ENCODE assay signal across 17 cellular contexts in genomic region chr4:118883861-118884260, GRCh38. TPM values are rescaled to one million over a fixed set of nuclear protein-coding genes. Genes with fewer than 3 reads are reported as not detected.
DNase-seq lines count a peak whose midpoint lies in the region; ATAC-seq and TF ChIP-seq lines count a peak whose summit lies in the region.
"Had no signal": no experiment of that assay in that cellular context is flagged by ENCODE, and none has a peak within 500 bp of the region (broad histone marks: within the 10 kb centered on the region; RNA-seq: fewer than 3 reads in every experiment).

No MANE protein-coding gene starts in this region.

- no peak overlapping the region for H3K9ac ChIP-seq in SK-N-SH

- H3K4me1 ChIP-seq in GM23338 (ENCODE audit: insufficient read depth) (peaks cover 16% of the 10 kb centered on the region), SK-N-SH (ENCODE audit: control insufficient read depth in 1 of 2, insufficient read depth in 2 of 2, low read depth in 1 of 2, low read length in 1 of 2) (peaks cover 0 to 3% of the 10 kb centered on the region in 2 experiments; a peak in 2 of 4 replicates), foreskin keratinocyte (peaks cover 17% of the 10 kb centered on the region)
- H3K4me1 ChIP-seq: right atrium auricular region had no signal

- peak; percentile 34 for TF ChIP-seq CTCF in BJ (IDR thresholded peaks at IDR 0.05; ENCODE audit: insufficient read depth, low read depth, low read length)
- TF ChIP-seq CTCF in GM23338 (conservative IDR thresholded peaks at IDR 0.05; ENCODE audit: low read depth in 2 of 2), result peak; percentile 47 to 53
- peak; percentile 42 for TF ChIP-seq CTCF in SK-N-SH (IDR thresholded peaks at IDR 0.05)
- peak; percentile 39 for TF ChIP-seq CTCF in foreskin keratinocyte (conservative IDR thresholded peaks at IDR 0.05)

- CTCF ChIA-PET in BJ (lab: Yijun Ruan, JAX), result interaction anchor here (1.0 to 3.0 kb wide), 4 partner anchors 9 to 78 kb away, joined by 3 to 9 read pairs (median 4); no protein-coding TSS in a partner anchor
- CTCF ChIA-PET in SK-N-SH (lab: Yijun Ruan, JAX), result interaction anchor here (0.8 to 3.3 kb wide), 14 partner anchors 10 to 200 kb away, joined by 3 to 16 read pairs (median 4); no protein-coding TSS in a partner anchor

- H3K4me3 ChIP-seq in BJ (ENCODE audit: low read depth, low read length) (no peak overlapping the region), GM23338 (no peak overlapping the region), SK-N-SH (ENCODE audit: low read depth in 2 of 2, low read length in 1 of 2) (no peak overlapping the region)
- H3K4me3 ChIP-seq: cardiac muscle cell, heart right ventricle, right atrium auricular region, SK-N-MC, transverse colon had no signal

- no peaks in the 10 kb centered on the region for H3K36me3 ChIP-seq in BJ (ENCODE audit: control insufficient read depth, insufficient read depth, low read length)
- H3K36me3 ChIP-seq in GM23338 (ENCODE audit: insufficient read depth), result no peaks in the 10 kb centered on the region; the same call in 1 of the 2 replicates
- no peaks in the 10 kb centered on the region for H3K36me3 ChIP-seq in SK-N-SH (replicated peaks in 1 of 2; ENCODE audit: control insufficient read depth in 1 of 2, insufficient read depth in 2 of 2, low read length in 1 of 2)
- H3K36me3 ChIP-seq: cardiac muscle cell, heart right ventricle, right atrium auricular region, transverse colon had no signal

- H3K27me3 ChIP-seq in BJ (ENCODE audit: control insufficient read depth, insufficient read depth, low read length) (no peaks in the 10 kb centered on the region; the same call in 1 of the 2 replicates), GM23338 (ENCODE audit: insufficient read depth) (no peaks in the 10 kb centered on the region), SK-N-SH (ENCODE audit: insufficient read depth) (no peaks in the 10 kb centered on the region), foreskin keratinocyte (no peaks in the 10 kb centered on the region)
- H3K27me3 ChIP-seq: cardiac muscle cell, right atrium auricular region had no signal

- H2AFZ ChIP-seq in GM23338 (0 out of 2 replicates have a peak overlapping the region, but pooled peaks have one; percentile 4), SK-N-SH (ENCODE audit: low read depth) (no peak overlapping the region)

- H3K36me3 Mint-ChIP-seq in GM23338 (ENCODE audit: low read depth), result peaks cover 3% of the 10 kb centered on the region; the same call in 1 of the 3 replicates

- TF ChIP-seq EP300 in SK-N-SH (IDR thresholded peaks at IDR 0.05; ENCODE audit: borderline replicate concordance in 1 of 2, low read depth in 1 of 2, low read length in 1 of 2), result no peak

- peak overlapping the region; percentile 60; the same call in 1 of the 2 replicates for H3K27ac Mint-ChIP-seq in GM23338

- no peaks in the 10 kb centered on the region for H4K20me1 ChIP-seq in GM23338 (replicated peaks; ENCODE audit: insufficient read depth)
- no peaks in the 10 kb centered on the region for H4K20me1 ChIP-seq in SK-N-SH (ENCODE audit: insufficient read depth)

- H3K79me2 ChIP-seq in GM23338 (replicated peaks; ENCODE audit: insufficient read depth), result no peaks in the 10 kb centered on the region
- H3K79me2 ChIP-seq in SK-N-SH (ENCODE audit: insufficient read depth), result no peaks in the 10 kb centered on the region

- WGBS in SK-N-SH (ENCODE audit: low lambda C conversion rate), result 54% methylated on average over 1 of the region's 1 CpG

- no peaks in the 10 kb centered on the region for H3K27me3 Mint-ChIP-seq in GM23338 (ENCODE audit: insufficient read depth, low read depth, poor library complexity)

- no peaks in the 10 kb centered on the region for H3K9me2 ChIP-seq in GM23338 (ENCODE audit: insufficient read depth)
- no peaks in the 10 kb centered on the region; the same call in 1 of the 2 replicates for H3K9me2 ChIP-seq in SK-N-SH

- H3F3A ChIP-seq in GM23338 (replicated peaks; ENCODE audit: low read depth), result no peaks in the 10 kb centered on the region
- H3F3A ChIP-seq in SK-N-SH (replicated peaks; ENCODE audit: insufficient read depth), result peaks cover 6% of the 10 kb centered on the region

- H3K27ac ChIP-seq in GM23338 (ENCODE audit: low read depth) (no peak overlapping the region), SK-N-SH (ENCODE audit: low read depth in 2 of 2, low read length in 1 of 2) (no peak overlapping the region; a peak in 2 of 4 replicates), foreskin keratinocyte (no peak overlapping the region)
- H3K27ac ChIP-seq: cardiac muscle cell, heart right ventricle, HL-60, right atrium auricular region, SK-N-MC, transverse colon had no signal

- no peak for DNase-seq in BJ (ENCODE audit: low read depth)
- DNase-seq in GM23338 (ENCODE audit: low spot score), result no peak
- peak; percentile 44 for DNase-seq in SK-N-SH
- DNase-seq in foreskin keratinocyte, result no peak
- DNase-seq in foreskin melanocyte, result no peak
- DNase-seq in dedifferentiated amniotic fluid mesenchymal stem cell (ENCODE audit: extremely low spot score), result no peak
- DNase-seq in NCI-H510A (lab: John Stamatoyannopoulos, UW), result no peak
- DNase-seq in NCI-H345 treated with DMSO at 0.1 percent for 48 hours (lab: John Stamatoyannopoulos, UW; ENCODE audit: unreplicated experiment), result no peak
- DNase-seq: activated naive CD4-positive, alpha-beta T cell; GOT3; heart right ventricle; stimulated activated CD4-positive, alpha-beta T cell treated with anti-CD3 and anti-CD28 coated beads, Interleukin-2, amount 100 ng/mL, for 48 hours; transverse colon had no signal

- no peak for ATAC-seq in GM23338
- ATAC-seq in foreskin keratinocyte, result no peak
- ATAC-seq: heart right ventricle had no signal

- H3K4me1 Mint-ChIP-seq in GM23338, result peaks cover 22% of the 10 kb centered on the region

- H3K9me3 ChIP-seq in SK-N-SH, result no peaks in the 10 kb centered on the region
- H3K9me3 ChIP-seq: heart right ventricle, right atrium auricular region, transverse colon had no signal

- POLR2A ChIA-PET in BJ (lab: Charles Lee) (no interaction called here), SK-N-SH (lab: Yijun Ruan, JAX) (no interaction called here)

- 0 out of 3 replicates have a peak, but pooled peaks cover under 1% of the 10 kb centered on the region for H3K9me3 Mint-ChIP-seq in GM23338

- H3K4me2 ChIP-seq in GM23338 (no peak overlapping the region), SK-N-SH (no peak overlapping the region)

- H3K4me3 Mint-ChIP-seq in GM23338, result no peak overlapping the region

- TF ChIP-seq RAD21 in SK-N-SH (IDR thresholded peaks at IDR 0.05; ENCODE audit: low read length), result peak; percentile 29

TF ChIP-seq in GM23338, 12 proteins besides CTCF, POLR2A, EP300 and RAD21 (continues in another document):
- TF ChIP-seq STAT1 (IDR thresholded peaks at IDR 0.05; ENCODE audit: unreplicated experiment), result no peak

TF ChIP-seq in SK-N-SH, 30 proteins besides CTCF, POLR2A, EP300 and RAD21:
- TF ChIP-seq ZBTB33 (IDR thresholded peaks at IDR 0.05; ENCODE audit: borderline replicate concordance, low read depth) (no peak), GABPA (IDR thresholded peaks at IDR 0.05; ENCODE audit: low read depth) (no peak), RXRA (IDR thresholded peaks at IDR 0.05; ENCODE audit: borderline replicate concordance, low read depth) (no peak), JUND (IDR thresholded peaks at IDR 0.05) (no peak), SMC3 (IDR thresholded peaks at IDR 0.05; ENCODE audit: low read depth, low read length) (no peak), ELF1 (IDR thresholded peaks at IDR 0.05) (no peak), TCF12 (IDR thresholded peaks at IDR 0.05) (no peak), RCOR1 (IDR thresholded peaks at IDR 0.05; ENCODE audit: low read length) (no peak)

RNA-seq across cellular contexts. Expression of gene SYNPO2, which starts 4.8 kb away (rescaled TPM):
- polyA plus RNA-seq in BJ (2011; rRNA removed) (33.8 and 39.9 TPM in 2 replicates), GM23338 (2016; fragmentation: Nextera tagmentation; extraction: Ambion mirVana) (2.1 and 2.4 TPM in 2 replicates), SK-N-SH (2012; rRNA removed) (7.2 and 10.8 TPM in 2 replicates), foreskin keratinocyte (0.06 and 0.11 TPM in 2 replicates)
- polyA minus RNA-seq in BJ (2011; rRNA and poly(A)+ RNA removed), result 73.5 and 77.3 TPM in 2 replicates
- 3.1 and 3.4 TPM in 2 replicates for total RNA-seq in GM23338 (2014; rRNA removed; shearing (Covaris generic))
- polyA plus RNA-seq in SK-N-SH (2012; cell fraction: cytosol; rRNA removed), result 10.9 and 14.7 TPM in 2 replicates
- polyA plus RNA-seq in SK-N-SH (2012; cell fraction: nucleus; rRNA removed), result 6.6 and 10.1 TPM in 2 replicates
- 0.41 and 0.46 TPM in 2 replicates for total RNA-seq in foreskin keratinocyte

RNA-seq across cellular contexts. Expression of gene SEC24D, which starts 47.9 kb away (rescaled TPM):
- polyA plus RNA-seq in BJ (2011; rRNA removed), result 80.3 and 84.3 TPM in 2 replicates
- polyA minus RNA-seq in BJ (2011; rRNA and poly(A)+ RNA removed), result 90.4 and 135 TPM in 2 replicates
- 87.3 and 94.8 TPM in 2 replicates for total RNA-seq in GM23338 (2014; rRNA removed; shearing (Covaris generic))
- 33.2 and 37.6 TPM in 2 replicates for polyA plus RNA-seq in GM23338 (2016; fragmentation: Nextera tagmentation; extraction: Ambion mirVana)
- polyA plus RNA-seq in SK-N-SH (2012; rRNA removed), result 30.4 and 32.2 TPM in 2 replicates
- polyA plus RNA-seq in SK-N-SH (2012; cell fraction: cytosol; rRNA removed), result 44.4 and 51.4 TPM in 2 replicates
- 28.7 and 75.4 TPM in 2 replicates for polyA plus RNA-seq in SK-N-SH (2012; cell fraction: nucleus; rRNA removed)
- 39.9 and 54.8 TPM in 2 replicates for total RNA-seq in foreskin keratinocyte
- polyA plus RNA-seq in foreskin keratinocyte, result 17.9 and 20.0 TPM in 2 replicates
